In the genomic region with DNA sequence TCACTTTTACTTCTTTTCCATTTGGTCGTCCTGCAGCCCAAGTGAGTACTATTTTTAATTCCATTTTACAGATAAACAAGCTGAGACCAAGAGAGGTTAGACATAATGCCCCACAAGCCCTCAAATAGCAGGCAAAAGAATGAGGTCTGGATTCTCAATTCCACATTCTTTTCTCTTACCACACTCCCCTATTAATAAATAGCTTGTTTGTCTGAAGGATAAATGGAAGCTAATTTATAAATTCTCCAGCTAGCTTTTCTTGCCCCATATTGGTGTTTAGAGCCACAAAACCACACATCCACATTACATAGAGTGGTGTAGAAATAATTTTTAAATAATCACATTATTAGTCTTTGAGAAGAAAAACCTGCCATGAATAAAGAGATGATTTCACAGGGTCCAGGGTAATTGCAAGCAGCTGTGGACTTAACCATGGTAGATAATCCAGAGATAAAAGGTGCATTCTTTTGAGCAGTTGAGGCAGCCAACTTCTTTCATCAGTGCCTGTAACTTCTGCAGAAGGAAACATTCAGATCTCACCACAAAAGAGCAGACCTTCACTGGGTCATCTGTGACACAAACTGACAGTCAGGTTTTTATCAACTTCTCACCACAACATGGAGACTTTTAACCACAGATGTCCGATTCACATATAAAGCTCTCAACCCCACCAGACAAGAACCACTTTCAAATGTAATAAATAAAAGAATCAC, we compare ENCODE assay signal across 9 cellular contexts.
A peak's percentile ranks its signal among the peaks of the same experiment; 100 is the strongest.
DNase-seq lines count a peak whose midpoint lies in the region; ATAC-seq and TF ChIP-seq lines count a peak whose summit lies in the region.
"Had no signal": no experiment of that assay in that cellular context is flagged by ENCODE, and none has a peak within 500 bp of the region (broad histone marks: within the 10 kb centered on the region; RNA-seq: fewer than 3 reads in every experiment).

No MANE protein-coding gene starts in this region.

- BruUV-seq in OCI-LY7 (replicated peaks; lab: Mats Ljungman, UMichigan), result no TSS peak

- no peaks in the 10 kb centered on the region for H3K27me3 Mint-ChIP-seq in natural killer cell (ENCODE audit: low read depth in 2 of 2)

- CTCF ChIA-PET in OCI-LY7 (lab: Charles Lee; ENCODE audit: unreplicated experiment), result interaction anchor here (0.6 kb wide), 1 partner anchor 8 kb away, joined by 3 read pairs; no protein-coding TSS in a partner anchor

- H2AFZ ChIP-seq in OCI-LY7 (ENCODE audit: low read length), result peak overlapping the region; percentile 74

- ATAC-seq in GM18868 (IDR thresholded peaks at IDR 0.05; ENCODE audit: unreplicated experiment) (peak; percentile 74), HG02798 (IDR thresholded peaks at IDR 0.05; ENCODE audit: poor library complexity, unreplicated experiment) (peak; percentile 77), natural killer cell (peak in 2 of 3 donors; percentile 63 to 68), GM19324 (IDR thresholded peaks at IDR 0.05; ENCODE audit: low FRiP score, unreplicated experiment) (no peak)

- POLR2A ChIA-PET in OCI-LY7 (lab: Charles Lee), result interaction anchor here (0.6 to 1.6 kb wide), 9 partner anchors 8 to 756 kb away, joined by 3 to 15 read pairs (median 4); no protein-coding TSS in a partner anchor

- TF ChIP-seq CTCF in OCI-LY7 (conservative IDR thresholded peaks at IDR 0.05; ENCODE audit: low read length) (no peak), natural killer cell (IDR thresholded peaks at IDR 0.05) (no peak)

- H3K79me2 ChIP-seq in OCI-LY7 (ENCODE audit: insufficient read depth, low read depth, low read length), result no peaks in the 10 kb centered on the region

- H3K9me3 Mint-ChIP-seq in natural killer cell, result no peaks in the 10 kb centered on the region

- intact Hi-C loops in OCI-LY7 (cut with micrococcal nuclease; ENCODE audit: unreplicated experiment) (no loop called here), natural killer cell (cut with micrococcal nuclease) (no loop called here)

- no peaks in the 10 kb centered on the region for H3K36me3 Mint-ChIP-seq in natural killer cell

- H3K4me1 Mint-ChIP-seq in natural killer cell, result peaks cover 67 to 69% of the 10 kb centered on the region in 2 donors

- no peaks in the 10 kb centered on the region for H3K9me3 ChIP-seq in OCI-LY7 (ENCODE audit: low read length)
- H3K9me3 ChIP-seq: left ventricle myocardium inferior had no signal

- H3K4me1 ChIP-seq in OCI-LY7 (ENCODE audit: insufficient read depth, low read length, poor library complexity, severe bottlenecking), result peaks cover 61% of the 10 kb centered on the region
- H3K4me1 ChIP-seq: left ventricle myocardium inferior had no signal

- H3K9me2 ChIP-seq in OCI-LY7 (ENCODE audit: insufficient read depth, low read length), result no peaks in the 10 kb centered on the region

- H3K4me2 ChIP-seq in OCI-LY7 (ENCODE audit: low read length), result peak overlapping the region; percentile 31

- no peaks in the 10 kb centered on the region for H4K20me1 ChIP-seq in OCI-LY7 (ENCODE audit: insufficient read depth, low read length)

- H3K27ac Mint-ChIP-seq in natural killer cell, result peak overlapping the region; percentile 16 to 58

- H3K36me3 ChIP-seq in OCI-LY7 (ENCODE audit: insufficient read depth, low read length), result no peaks in the 10 kb centered on the region
- H3K36me3 ChIP-seq: left ventricle myocardium inferior had no signal

- DNase-seq in OCI-LY7 (ENCODE audit: low spot score) (no peak), natural killer cell (no peak), iPS-NIHi7 (ENCODE audit: extremely low spot score) (no peak), middle frontal gyrus (ENCODE audit: extremely low spot score, low spot score) (no peak)
- DNase-seq: left ventricle myocardium inferior, SHP77 had no signal

- H3K27ac ChIP-seq in OCI-LY7 (ENCODE audit: low read depth, low read length, poor library complexity, severe bottlenecking), result peak overlapping the region; percentile 8
- H3K27ac ChIP-seq: left ventricle myocardium inferior had no signal

- H3K4me3 ChIP-seq in OCI-LY7 (ENCODE audit: low read depth, low read length, poor library complexity, severe bottlenecking), result no peak overlapping the region
- H3K4me3 ChIP-seq: left ventricle myocardium inferior had no signal

- peak overlapping the region; percentile 47 for H3K4me3 Mint-ChIP-seq in natural killer cell
